1 cellular context compared by ENCODE assay signal in the genomic region with DNA sequence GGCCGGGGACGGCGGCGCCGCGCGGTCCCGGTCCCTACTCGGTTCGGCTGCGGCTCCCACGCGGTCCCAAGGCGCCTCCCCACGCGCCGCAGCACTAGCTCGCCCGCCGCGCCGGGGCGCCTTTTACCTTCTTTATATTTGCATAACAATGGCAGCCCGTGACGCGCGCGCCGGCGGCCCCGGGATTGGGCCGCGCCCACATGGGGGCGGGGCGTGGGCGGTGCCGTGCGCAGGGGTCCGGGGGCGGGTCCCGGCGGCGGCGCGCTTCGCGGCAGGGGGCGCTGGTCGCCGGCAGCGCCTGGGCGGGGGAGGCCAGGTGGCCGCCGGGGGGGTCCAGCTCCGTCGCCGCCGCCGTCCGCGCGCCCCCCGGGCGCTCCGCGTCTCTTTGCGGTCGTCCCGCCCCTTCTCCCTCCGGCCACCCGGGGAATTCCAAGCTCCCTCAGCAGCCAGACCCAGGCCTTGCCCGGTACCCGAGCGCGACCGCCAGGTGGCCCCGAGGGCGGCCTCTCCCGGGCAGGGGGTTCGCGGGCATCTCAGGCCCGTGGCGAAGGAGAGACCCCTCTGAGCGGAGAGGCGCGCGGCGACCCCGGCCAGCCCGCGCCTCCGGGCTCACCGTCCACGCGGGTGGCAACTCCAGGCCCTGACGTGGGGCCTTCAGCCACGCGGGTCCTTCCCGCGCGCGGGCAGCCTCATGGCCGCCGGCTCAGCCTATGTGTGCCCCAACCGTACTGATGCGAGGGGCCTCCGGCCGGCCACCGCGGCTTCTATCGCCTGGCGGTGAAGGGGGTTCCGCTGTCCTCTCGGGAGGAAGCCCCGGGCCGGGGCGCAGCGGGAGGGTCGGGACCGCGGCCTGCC.
A peak's percentile ranks its signal among the peaks of the same experiment; 100 is the strongest.
TF ChIP-seq lines count a peak whose summit lies in the region.

A gene with protein sequence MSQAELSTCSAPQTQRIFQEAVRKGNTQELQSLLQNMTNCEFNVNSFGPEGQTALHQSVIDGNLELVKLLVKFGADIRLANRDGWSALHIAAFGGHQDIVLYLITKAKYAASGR (minus strand): TSS at position 96 of the 855 bp plus-strand sequence. CDS start 343 bp downstream, outside the sequence.

TF ChIP-seq in K562, 482 proteins besides CTCF, POLR2A, EP300 and RAD21 (continued from another document and continues in another):
- TF ChIP-seq, protein P1, sequence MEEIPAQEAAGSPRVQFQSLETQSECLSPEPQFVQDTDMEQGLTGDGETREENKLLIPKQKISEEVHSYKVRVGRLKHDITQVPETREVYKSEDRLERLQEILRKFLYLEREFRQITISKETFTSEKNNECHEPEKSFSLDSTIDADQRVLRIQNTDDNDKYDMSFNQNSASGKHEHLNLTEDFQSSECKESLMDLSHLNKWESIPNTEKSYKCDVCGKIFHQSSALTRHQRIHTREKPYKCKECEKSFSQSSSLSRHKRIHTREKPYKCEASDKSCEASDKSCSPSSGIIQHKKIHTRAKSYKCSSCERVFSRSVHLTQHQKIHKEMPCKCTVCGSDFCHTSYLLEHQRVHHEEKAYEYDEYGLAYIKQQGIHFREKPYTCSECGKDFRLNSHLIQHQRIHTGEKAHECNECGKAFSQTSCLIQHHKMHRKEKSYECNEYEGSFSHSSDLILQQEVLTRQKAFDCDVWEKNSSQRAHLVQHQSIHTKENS (CRISPR knock-in tag; IDR thresholded peaks at IDR 0.05) = no peak
- TF ChIP-seq NCOA2 (IDR thresholded peaks at IDR 0.05; ENCODE audit: partially characterized antibody in 2 of 2) (no peak), JUN (IDR thresholded peaks at IDR 0.05; ENCODE audit: borderline replicate concordance, low read depth, low read length) (no peak), JUN (CRISPR knock-in tag; IDR thresholded peaks at IDR 0.05; ENCODE audit: borderline replicate concordance) (no peak), HNRNPH1 (optimal IDR thresholded peaks at IDR 0.05; ENCODE audit: low read depth, low read length) (no peak), MYC (IDR thresholded peaks at IDR 0.05; ENCODE audit: low read depth, low read length) (peak; percentile 87), MYC (CRISPR knock-in tag; IDR thresholded peaks at IDR 0.05; ENCODE audit: borderline replicate concordance, low read depth) (no peak), SIN3B (IDR thresholded peaks at IDR 0.05; ENCODE audit: low read depth) (no peak), SIX5 (IDR thresholded peaks at IDR 0.05; ENCODE audit: borderline replicate concordance in 1 of 2, insufficient read depth in 1 of 2, low read depth in 1 of 2, low read length in 2 of 2) (no peak), U2AF1 (optimal IDR thresholded peaks at IDR 0.05; ENCODE audit: low read depth, low read length) (no peak), ZNF232 (CRISPR knock-in tag; IDR thresholded peaks at IDR 0.05) (peak; percentile 93), ZNF778 (CRISPR knock-in tag; IDR thresholded peaks at IDR 0.05) (no peak), ZNF217 (CRISPR knock-in tag; IDR thresholded peaks at IDR 0.05) (no peak), SNRNP70 (optimal IDR thresholded peaks at IDR 0.05; ENCODE audit: low read depth, low read length) (no peak), PCBP1 (IDR thresholded peaks at IDR 0.05; ENCODE audit: low read depth, low read length, poor library complexity, severe bottlenecking) (no peak), ZFP36 (IDR thresholded peaks at IDR 0.05; ENCODE audit: low read depth, low read length, partially characterized antibody) (no peak), SMAD1 (IDR thresholded peaks at IDR 0.05; ENCODE audit: low read depth, low read length, partially characterized antibody) (no peak), ZNF133 (CRISPR knock-in tag; IDR thresholded peaks at IDR 0.05) (no peak), SP2 (IDR thresholded peaks at IDR 0.05; ENCODE audit: extremely low read depth, low read depth, low read length, poor library complexity, severe bottlenecking) (no peak), MCM2 (IDR thresholded peaks at IDR 0.05; ENCODE audit: low read depth) (no peak), TAF15 (IDR thresholded peaks at IDR 0.05; ENCODE audit: low read depth, low read length) (no peak), MED1 (CRISPR knock-in tag; IDR thresholded peaks at IDR 0.05; ENCODE audit: borderline replicate concordance) (0 out of 2 replicates have a peak, but pooled peaks have one; percentile 39), POU5F1 (IDR thresholded peaks at IDR 0.05; ENCODE audit: borderline replicate concordance, low read depth, low read length, partially characterized antibody) (no peak), SRSF3 (IDR thresholded peaks at IDR 0.05; ENCODE audit: insufficient read depth, low read length) (no peak), TEAD2 (tag; IDR thresholded peaks at IDR 0.05) (no peak)
- TF ChIP-seq, protein P2, sequence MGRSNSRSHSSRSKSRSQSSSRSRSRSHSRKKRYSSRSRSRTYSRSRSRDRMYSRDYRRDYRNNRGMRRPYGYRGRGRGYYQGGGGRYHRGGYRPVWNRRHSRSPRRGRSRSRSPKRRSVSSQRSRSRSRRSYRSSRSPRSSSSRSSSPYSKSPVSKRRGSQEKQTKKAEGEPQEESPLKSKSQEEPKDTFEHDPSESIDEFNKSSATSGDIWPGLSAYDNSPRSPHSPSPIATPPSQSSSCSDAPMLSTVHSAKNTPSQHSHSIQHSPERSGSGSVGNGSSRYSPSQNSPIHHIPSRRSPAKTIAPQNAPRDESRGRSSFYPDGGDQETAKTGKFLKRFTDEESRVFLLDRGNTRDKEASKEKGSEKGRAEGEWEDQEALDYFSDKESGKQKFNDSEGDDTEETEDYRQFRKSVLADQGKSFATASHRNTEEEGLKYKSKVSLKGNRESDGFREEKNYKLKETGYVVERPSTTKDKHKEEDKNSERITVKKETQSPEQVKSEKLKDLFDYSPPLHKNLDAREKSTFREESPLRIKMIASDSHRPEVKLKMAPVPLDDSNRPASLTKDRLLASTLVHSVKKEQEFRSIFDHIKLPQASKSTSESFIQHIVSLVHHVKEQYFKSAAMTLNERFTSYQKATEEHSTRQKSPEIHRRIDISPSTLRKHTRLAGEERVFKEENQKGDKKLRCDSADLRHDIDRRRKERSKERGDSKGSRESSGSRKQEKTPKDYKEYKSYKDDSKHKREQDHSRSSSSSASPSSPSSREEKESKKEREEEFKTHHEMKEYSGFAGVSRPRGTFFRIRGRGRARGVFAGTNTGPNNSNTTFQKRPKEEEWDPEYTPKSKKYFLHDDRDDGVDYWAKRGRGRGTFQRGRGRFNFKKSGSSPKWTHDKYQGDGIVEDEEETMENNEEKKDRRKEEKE (IDR thresholded peaks at IDR 0.05; ENCODE audit: borderline replicate concordance in 1 of 2, control insufficient read depth in 1 of 2, low read depth in 2 of 2, low read length in 1 of 2) = no peak
- TF ChIP-seq, protein P3, sequence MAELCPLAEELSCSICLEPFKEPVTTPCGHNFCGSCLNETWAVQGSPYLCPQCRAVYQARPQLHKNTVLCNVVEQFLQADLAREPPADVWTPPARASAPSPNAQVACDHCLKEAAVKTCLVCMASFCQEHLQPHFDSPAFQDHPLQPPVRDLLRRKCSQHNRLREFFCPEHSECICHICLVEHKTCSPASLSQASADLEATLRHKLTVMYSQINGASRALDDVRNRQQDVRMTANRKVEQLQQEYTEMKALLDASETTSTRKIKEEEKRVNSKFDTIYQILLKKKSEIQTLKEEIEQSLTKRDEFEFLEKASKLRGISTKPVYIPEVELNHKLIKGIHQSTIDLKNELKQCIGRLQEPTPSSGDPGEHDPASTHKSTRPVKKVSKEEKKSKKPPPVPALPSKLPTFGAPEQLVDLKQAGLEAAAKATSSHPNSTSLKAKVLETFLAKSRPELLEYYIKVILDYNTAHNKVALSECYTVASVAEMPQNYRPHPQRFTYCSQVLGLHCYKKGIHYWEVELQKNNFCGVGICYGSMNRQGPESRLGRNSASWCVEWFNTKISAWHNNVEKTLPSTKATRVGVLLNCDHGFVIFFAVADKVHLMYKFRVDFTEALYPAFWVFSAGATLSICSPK (IDR thresholded peaks at IDR 0.05; ENCODE audit: borderline replicate concordance) = no peak
- TF ChIP-seq, protein P4, sequence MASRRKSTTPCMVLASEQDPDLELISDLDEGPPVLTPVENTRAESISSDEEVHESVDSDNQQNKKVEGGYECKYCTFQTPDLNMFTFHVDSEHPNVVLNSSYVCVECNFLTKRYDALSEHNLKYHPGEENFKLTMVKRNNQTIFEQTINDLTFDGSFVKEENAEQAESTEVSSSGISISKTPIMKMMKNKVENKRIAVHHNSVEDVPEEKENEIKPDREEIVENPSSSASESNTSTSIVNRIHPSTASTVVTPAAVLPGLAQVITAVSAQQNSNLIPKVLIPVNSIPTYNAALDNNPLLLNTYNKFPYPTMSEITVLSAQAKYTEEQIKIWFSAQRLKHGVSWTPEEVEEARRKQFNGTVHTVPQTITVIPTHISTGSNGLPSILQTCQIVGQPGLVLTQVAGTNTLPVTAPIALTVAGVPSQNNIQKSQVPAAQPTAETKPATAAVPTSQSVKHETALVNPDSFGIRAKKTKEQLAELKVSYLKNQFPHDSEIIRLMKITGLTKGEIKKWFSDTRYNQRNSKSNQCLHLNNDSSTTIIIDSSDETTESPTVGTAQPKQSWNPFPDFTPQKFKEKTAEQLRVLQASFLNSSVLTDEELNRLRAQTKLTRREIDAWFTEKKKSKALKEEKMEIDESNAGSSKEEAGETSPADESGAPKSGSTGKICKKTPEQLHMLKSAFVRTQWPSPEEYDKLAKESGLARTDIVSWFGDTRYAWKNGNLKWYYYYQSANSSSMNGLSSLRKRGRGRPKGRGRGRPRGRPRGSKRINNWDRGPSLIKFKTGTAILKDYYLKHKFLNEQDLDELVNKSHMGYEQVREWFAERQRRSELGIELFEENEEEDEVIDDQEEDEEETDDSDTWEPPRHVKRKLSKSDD (conservative IDR thresholded peaks at IDR 0.05; ENCODE audit: low read length) = no peak
- TF ChIP-seq, protein P5, sequence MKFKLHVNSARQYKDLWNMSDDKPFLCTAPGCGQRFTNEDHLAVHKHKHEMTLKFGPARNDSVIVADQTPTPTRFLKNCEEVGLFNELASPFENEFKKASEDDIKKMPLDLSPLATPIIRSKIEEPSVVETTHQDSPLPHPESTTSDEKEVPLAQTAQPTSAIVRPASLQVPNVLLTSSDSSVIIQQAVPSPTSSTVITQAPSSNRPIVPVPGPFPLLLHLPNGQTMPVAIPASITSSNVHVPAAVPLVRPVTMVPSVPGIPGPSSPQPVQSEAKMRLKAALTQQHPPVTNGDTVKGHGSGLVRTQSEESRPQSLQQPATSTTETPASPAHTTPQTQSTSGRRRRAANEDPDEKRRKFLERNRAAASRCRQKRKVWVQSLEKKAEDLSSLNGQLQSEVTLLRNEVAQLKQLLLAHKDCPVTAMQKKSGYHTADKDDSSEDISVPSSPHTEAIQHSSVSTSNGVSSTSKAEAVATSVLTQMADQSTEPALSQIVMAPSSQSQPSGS (CRISPR knock-in tag; IDR thresholded peaks at IDR 0.05) = no peak
- TF ChIP-seq, protein P6, sequence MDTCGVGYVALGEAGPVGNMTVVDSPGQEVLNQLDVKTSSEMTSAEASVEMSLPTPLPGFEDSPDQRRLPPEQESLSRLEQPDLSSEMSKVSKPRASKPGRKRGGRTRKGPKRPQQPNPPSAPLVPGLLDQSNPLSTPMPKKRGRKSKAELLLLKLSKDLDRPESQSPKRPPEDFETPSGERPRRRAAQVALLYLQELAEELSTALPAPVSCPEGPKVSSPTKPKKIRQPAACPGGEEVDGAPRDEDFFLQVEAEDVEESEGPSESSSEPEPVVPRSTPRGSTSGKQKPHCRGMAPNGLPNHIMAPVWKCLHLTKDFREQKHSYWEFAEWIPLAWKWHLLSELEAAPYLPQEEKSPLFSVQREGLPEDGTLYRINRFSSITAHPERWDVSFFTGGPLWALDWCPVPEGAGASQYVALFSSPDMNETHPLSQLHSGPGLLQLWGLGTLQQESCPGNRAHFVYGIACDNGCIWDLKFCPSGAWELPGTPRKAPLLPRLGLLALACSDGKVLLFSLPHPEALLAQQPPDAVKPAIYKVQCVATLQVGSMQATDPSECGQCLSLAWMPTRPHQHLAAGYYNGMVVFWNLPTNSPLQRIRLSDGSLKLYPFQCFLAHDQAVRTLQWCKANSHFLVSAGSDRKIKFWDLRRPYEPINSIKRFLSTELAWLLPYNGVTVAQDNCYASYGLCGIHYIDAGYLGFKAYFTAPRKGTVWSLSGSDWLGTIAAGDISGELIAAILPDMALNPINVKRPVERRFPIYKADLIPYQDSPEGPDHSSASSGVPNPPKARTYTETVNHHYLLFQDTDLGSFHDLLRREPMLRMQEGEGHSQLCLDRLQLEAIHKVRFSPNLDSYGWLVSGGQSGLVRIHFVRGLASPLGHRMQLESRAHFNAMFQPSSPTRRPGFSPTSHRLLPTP (IDR thresholded peaks at IDR 0.05; ENCODE audit: borderline replicate concordance, extremely low read depth, insufficient read length) = no peak
- TF ChIP-seq, protein P7, sequence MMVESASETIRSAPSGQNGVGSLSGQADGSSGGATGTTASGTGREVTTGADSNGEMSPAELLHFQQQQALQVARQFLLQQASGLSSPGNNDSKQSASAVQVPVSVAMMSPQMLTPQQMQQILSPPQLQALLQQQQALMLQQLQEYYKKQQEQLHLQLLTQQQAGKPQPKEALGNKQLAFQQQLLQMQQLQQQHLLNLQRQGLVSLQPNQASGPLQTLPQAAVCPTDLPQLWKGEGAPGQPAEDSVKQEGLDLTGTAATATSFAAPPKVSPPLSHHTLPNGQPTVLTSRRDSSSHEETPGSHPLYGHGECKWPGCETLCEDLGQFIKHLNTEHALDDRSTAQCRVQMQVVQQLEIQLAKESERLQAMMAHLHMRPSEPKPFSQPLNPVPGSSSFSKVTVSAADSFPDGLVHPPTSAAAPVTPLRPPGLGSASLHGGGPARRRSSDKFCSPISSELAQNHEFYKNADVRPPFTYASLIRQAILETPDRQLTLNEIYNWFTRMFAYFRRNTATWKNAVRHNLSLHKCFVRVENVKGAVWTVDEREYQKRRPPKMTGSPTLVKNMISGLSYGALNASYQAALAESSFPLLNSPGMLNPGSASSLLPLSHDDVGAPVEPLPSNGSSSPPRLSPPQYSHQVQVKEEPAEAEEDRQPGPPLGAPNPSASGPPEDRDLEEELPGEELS (CRISPR knock-in tag; IDR thresholded peaks at IDR 0.05; ENCODE audit: borderline replicate concordance) = peak; percentile 95
- TF ChIP-seq, protein P8, sequence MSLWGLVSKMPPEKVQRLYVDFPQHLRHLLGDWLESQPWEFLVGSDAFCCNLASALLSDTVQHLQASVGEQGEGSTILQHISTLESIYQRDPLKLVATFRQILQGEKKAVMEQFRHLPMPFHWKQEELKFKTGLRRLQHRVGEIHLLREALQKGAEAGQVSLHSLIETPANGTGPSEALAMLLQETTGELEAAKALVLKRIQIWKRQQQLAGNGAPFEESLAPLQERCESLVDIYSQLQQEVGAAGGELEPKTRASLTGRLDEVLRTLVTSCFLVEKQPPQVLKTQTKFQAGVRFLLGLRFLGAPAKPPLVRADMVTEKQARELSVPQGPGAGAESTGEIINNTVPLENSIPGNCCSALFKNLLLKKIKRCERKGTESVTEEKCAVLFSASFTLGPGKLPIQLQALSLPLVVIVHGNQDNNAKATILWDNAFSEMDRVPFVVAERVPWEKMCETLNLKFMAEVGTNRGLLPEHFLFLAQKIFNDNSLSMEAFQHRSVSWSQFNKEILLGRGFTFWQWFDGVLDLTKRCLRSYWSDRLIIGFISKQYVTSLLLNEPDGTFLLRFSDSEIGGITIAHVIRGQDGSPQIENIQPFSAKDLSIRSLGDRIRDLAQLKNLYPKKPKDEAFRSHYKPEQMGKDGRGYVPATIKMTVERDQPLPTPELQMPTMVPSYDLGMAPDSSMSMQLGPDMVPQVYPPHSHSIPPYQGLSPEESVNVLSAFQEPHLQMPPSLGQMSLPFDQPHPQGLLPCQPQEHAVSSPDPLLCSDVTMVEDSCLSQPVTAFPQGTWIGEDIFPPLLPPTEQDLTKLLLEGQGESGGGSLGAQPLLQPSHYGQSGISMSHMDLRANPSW (CRISPR knock-in tag; IDR thresholded peaks at IDR 0.05) = no peak
